Comparison of ENCODE assay signal across 8 cellular contexts in the genomic region with DNA sequence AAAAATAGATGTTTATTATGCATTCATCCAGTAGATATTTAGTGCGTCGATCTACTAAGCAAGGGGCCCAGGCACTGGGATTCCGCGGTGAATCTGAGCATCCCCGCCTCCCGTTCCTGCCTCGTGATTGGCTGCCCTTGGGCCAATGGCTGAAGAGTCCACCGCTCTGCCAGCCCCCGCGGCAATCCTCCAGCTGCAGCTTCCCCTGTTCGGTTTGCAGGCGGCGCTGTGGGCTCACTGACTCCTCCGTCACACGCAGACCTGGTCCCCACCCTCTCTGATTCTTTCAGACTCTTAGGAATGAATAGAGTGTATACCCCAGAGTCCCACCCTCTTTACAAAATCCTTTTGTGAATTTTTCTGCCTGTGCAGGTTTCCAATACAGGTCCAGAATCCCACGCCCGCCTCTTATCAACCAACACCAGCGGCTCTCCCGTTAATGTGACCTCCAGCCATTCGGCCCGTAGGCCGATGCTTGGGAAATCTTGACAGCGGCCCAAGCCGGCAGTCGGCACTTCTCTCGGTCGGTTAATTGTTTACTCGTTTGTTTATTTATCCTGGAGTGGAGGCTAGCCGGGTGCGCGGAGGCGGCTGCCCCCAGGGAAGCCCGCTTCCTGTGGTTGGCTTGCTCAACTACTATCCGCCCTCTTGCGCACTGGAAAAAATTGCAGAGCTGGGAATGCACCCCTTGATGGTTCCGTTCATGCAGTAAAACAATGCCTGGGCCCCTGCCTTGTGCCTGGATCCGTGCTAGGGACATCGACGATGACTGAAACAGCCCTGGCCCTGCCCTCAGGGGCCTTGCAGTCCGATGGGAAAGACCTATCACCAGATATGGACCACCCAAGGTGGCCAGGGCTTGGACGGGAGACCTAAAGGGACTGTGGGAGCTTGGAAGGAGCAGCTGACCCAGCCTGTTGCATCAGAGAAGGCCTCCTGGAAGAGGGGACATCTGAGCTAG. TPM values are rescaled to one million over a fixed set of nuclear protein-coding genes. Genes with fewer than 3 reads are reported as not detected.
DNase-seq lines count a peak whose midpoint lies in the region; ATAC-seq, FAIRE-seq and TF ChIP-seq lines count a peak whose summit lies in the region.

No MANE protein-coding gene starts in this region.

- H3K36me3 Mint-ChIP-seq in WTC11 (no peaks in the 10 kb centered on the region), immature natural killer cell (no peaks in the 10 kb centered on the region)

- H3K4me3 ChIP-seq in GM06990 (replicated peaks; ENCODE audit: low read depth, low read length) (peak overlapping the region; percentile 36), bronchial epithelial cell (ENCODE audit: low read depth, low read length) (peak overlapping the region; percentile 24)

- no peaks in the 10 kb centered on the region for H3K27me3 ChIP-seq in GM06990 (replicated peaks; ENCODE audit: control insufficient read depth, insufficient read depth, low read length)
- no peaks in the 10 kb centered on the region for H3K27me3 ChIP-seq in bronchial epithelial cell (ENCODE audit: control insufficient read depth, insufficient read depth, low read length)

- CTCF ChIA-PET in WTC11 (lab: Charles Lee) = interaction anchor here (0.7 to 4.3 kb wide), 20 partner anchors 10 to 194 kb away, joined by 3 to 27 read pairs (median 4); a partner anchor contains a TSS

- no peak for FAIRE-seq in bronchial epithelial cell (lab: Jason Lieb, UNC)

- POLR2A ChIA-PET in WTC11 (lab: Charles Lee) = interaction anchor here (0.5 to 0.7 kb wide), 2 partner anchors 39 to 1895 kb away, joined by 3 to 5 read pairs; no protein-coding TSS in a partner anchor

- H3K4me1 Mint-ChIP-seq in WTC11 (peaks cover 15% of the 10 kb centered on the region), immature natural killer cell (peaks cover 18 to 21% of the 10 kb centered on the region in 2 donors)

- H3K27ac Mint-ChIP-seq in WTC11 (peak overlapping the region; percentile 87), immature natural killer cell (peak overlapping the region; percentile 17 to 87 (median 78))

- H3K9me3 Mint-ChIP-seq in WTC11 = 0 out of 2 replicates have a peak, but pooled peaks cover 3% of the 10 kb centered on the region
- H3K9me3 Mint-ChIP-seq in immature natural killer cell = no peaks in the 10 kb centered on the region

- ATAC-seq in HG02870 (IDR thresholded peaks at IDR 0.05; ENCODE audit: unreplicated experiment) (peak; percentile 49), WTC11 (peak; percentile 73), GM18520 (IDR thresholded peaks at IDR 0.05; ENCODE audit: unreplicated experiment) (no peak)

- TF ChIP-seq CTCF in GM06990 (IDR thresholded peaks at IDR 0.05; ENCODE audit: insufficient read depth, low read length, poor library complexity, severe bottlenecking) (peak; percentile 91), WTC11 (IDR thresholded peaks at IDR 0.05) (no peak; the same call in 1 of the 2 replicates), bronchial epithelial cell (IDR thresholded peaks at IDR 0.05; ENCODE audit: insufficient read depth, low read length, severe bottlenecking) (peak; percentile 91)

- H3K27me3 Mint-ChIP-seq in WTC11 (ENCODE audit: low read depth) = peaks cover 18% of the 10 kb centered on the region
- peaks cover 4 to 19% (median 6%) of the 10 kb centered on the region in 3 donors for H3K27me3 Mint-ChIP-seq in immature natural killer cell (ENCODE audit: low read depth in 3 of 3)

- DNase-seq in GM06990 (ENCODE audit: extremely low read depth, insufficient read length) = peak; percentile 79
- peak; percentile 95 for DNase-seq in NCI-H226
- peak; percentile 97 for DNase-seq in WTC11 (ENCODE audit: low spot score)
- DNase-seq in bronchial epithelial cell (ENCODE audit: low read depth) = peak; percentile 85
- DNase-seq in immature natural killer cell = peak; percentile 86 to 89 (median 86)
- peak; percentile 80 for DNase-seq in smooth muscle cell of the brain vasculature (ENCODE audit: low read depth, low spot score)

- H3K4me3 Mint-ChIP-seq in WTC11 (peak overlapping the region; percentile 66), immature natural killer cell (peak overlapping the region; percentile 68 to 85 (median 80))

- no peaks in the 10 kb centered on the region for H3K36me3 ChIP-seq in GM06990 (ENCODE audit: control insufficient read depth, insufficient read depth, low read length)
- H3K36me3 ChIP-seq in bronchial epithelial cell (ENCODE audit: control insufficient read depth, insufficient read depth, low read length) = no peaks in the 10 kb centered on the region

TF ChIP-seq in WTC11, 78 proteins besides CTCF, POLR2A, EP300 and RAD21 (continues in another document):
- TF ChIP-seq SP1 (CRISPR knock-in tag; conservative IDR thresholded peaks at IDR 0.05) (0 out of 2 replicates have a peak, but pooled peaks have one; percentile 31), ETV6 (CRISPR knock-in tag; IDR thresholded peaks at IDR 0.05) (0 out of 2 replicates have a peak, but pooled peaks have one; percentile 48), NFATC4 (CRISPR knock-in tag; IDR thresholded peaks at IDR 0.05) (no peak), SMAD3 (CRISPR knock-in tag; IDR thresholded peaks at IDR 0.05; ENCODE audit: borderline replicate concordance) (no peak), GABPB1 (CRISPR knock-in tag; IDR thresholded peaks at IDR 0.05) (0 out of 2 replicates have a peak, but pooled peaks have one; percentile 60), NFE2L1 (CRISPR knock-in tag; IDR thresholded peaks at IDR 0.05) (peak; percentile 18; the same call in 1 of the 2 replicates), CBFB (CRISPR knock-in tag; IDR thresholded peaks at IDR 0.05; ENCODE audit: low read depth) (no peak), NFYB (CRISPR knock-in tag; conservative IDR thresholded peaks at IDR 0.05; ENCODE audit: low read depth) (peak; percentile 61), PRRX2 (CRISPR knock-in tag; IDR thresholded peaks at IDR 0.05) (no peak), KAT7 (CRISPR knock-in tag; IDR thresholded peaks at IDR 0.05; ENCODE audit: borderline replicate concordance) (no peak), FOXP1 (CRISPR knock-in tag; IDR thresholded peaks at IDR 0.05; ENCODE audit: borderline replicate concordance) (no peak)
- TF ChIP-seq, protein P1, sequence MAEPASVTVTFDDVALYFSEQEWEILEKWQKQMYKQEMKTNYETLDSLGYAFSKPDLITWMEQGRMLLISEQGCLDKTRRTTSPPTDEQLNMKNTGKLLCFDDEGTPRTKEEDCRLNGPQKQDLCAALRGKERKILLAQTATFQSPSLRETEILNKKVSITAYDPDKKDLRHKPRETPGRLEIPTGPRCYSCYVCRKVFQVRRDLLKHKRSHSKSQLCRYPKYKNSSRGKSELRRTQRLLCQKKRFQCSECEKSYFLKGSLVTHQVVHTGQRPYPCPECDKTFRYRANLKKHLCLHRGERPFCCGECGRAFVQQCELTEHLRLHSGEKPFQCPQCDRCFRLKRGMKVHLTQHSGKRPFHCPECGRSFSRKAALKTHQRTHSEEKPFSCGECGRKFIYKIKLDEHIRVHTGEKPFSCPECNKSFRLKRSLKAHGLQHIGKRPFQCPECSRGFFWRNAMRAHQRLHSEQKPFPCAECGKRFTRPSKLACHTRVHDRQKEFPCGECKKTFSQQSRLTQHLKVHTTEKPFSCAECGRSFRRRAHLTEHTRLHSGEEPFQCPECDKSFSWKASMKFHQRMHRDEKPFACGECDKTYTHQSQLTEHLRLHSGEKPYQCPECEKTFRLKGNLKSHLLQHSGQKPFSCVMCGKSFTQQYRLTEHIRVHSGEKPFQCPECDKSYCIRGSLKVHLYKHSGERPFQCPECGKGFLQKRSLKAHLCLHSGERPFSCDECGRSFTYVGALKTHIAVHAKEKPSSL (CRISPR knock-in tag; conservative IDR thresholded peaks at IDR 0.05) = no peak
- TF ChIP-seq, protein P2, sequence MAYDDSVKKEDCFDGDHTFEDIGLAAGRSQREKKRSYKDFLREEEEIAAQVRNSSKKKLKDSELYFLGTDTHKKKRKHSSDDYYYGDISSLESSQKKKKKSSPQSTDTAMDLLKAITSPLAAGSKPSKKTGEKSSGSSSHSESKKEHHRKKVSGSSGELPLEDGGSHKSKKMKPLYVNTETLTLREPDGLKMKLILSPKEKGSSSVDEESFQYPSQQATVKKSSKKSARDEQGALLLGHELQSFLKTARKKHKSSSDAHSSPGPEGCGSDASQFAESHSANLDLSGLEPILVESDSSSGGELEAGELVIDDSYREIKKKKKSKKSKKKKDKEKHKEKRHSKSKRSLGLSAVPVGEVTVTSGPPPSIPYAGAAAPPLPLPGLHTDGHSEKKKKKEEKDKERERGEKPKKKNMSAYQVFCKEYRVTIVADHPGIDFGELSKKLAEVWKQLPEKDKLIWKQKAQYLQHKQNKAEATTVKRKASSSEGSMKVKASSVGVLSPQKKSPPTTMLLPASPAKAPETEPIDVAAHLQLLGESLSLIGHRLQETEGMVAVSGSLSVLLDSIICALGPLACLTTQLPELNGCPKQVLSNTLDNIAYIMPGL (CRISPR knock-in tag; IDR thresholded peaks at IDR 0.05) = 0 out of 2 replicates have a peak, but pooled peaks have one; percentile 28
- TF ChIP-seq, protein P3, sequence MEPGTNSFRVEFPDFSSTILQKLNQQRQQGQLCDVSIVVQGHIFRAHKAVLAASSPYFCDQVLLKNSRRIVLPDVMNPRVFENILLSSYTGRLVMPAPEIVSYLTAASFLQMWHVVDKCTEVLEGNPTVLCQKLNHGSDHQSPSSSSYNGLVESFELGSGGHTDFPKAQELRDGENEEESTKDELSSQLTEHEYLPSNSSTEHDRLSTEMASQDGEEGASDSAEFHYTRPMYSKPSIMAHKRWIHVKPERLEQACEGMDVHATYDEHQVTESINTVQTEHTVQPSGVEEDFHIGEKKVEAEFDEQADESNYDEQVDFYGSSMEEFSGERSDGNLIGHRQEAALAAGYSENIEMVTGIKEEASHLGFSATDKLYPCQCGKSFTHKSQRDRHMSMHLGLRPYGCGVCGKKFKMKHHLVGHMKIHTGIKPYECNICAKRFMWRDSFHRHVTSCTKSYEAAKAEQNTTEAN (CRISPR knock-in tag; IDR thresholded peaks at IDR 0.05) = no peak
- TF ChIP-seq, protein P4, sequence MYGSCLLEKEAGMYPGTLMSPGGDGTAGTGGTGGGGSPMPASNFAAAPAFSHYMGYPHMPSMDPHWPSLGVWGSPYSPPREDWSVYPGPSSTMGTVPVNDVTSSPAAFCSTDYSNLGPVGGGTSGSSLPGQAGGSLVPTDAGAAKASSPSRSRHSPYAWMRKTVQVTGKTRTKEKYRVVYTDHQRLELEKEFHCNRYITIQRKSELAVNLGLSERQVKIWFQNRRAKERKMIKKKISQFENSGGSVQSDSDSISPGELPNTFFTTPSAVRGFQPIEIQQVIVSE (CRISPR knock-in tag; IDR thresholded peaks at IDR 0.05; ENCODE audit: borderline replicate concordance) = no peak

RNA-seq across cellular contexts. Expression of a gene that starts 4.5 kb away (rescaled TPM):
- total RNA-seq in WTC11 (2021) (47.2 to 56.3 TPM (median 47.3 TPM) in 3 replicates), bronchial epithelial cell (24.0 and 37.1 TPM in 2 replicates)
- 1 to 10 TPM; 1.5 to 6.9 (median 2.7) TPM for polyA plus RNA-seq in immature natural killer cell

RNA-seq across cellular contexts. Expression of a gene that starts 5.7 kb away (rescaled TPM):
- total RNA-seq in WTC11 (2021) (232 to 249 TPM (median 234 TPM) in 3 replicates), bronchial epithelial cell (120 and 206 TPM in 2 replicates)
- 100 to 1,000 TPM in 1 of 3 donors, 10 to 100 TPM in 2; 86.8 to 116 (median 90.3) TPM for polyA plus RNA-seq in immature natural killer cell
